ENCODE assay signal across 8 cellular contexts in the genomic region with DNA sequence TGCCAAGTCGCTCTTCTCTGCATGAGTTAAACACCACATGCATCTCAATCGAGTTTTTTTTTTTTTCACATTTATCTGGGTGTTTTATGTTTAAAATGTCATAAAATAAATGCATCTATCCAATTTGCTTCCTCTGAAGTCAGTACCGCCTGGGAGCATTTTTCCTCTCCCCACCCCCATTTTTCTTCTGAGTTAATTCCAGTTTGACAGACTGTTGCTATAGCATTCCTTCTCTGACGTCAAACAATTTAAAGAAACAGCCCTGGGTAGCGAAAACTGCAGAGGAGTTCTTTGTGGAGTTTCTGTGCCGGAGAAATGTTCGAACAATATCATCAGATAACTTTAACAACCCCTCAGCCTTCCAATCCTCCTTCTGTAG. TPM values are rescaled to one million over a fixed set of nuclear protein-coding genes. Genes with fewer than 3 reads are reported as not detected.
DNase-seq lines count a peak whose midpoint lies in the region; ATAC-seq, FAIRE-seq and TF ChIP-seq lines count a peak whose summit lies in the region.

No MANE protein-coding gene starts in this region.

- DNase-seq in HT1080 (ENCODE audit: low read depth) (peak; percentile 25), T47D (ENCODE audit: low read depth in 1 of 2, low spot score in 1 of 2) (peak; percentile 82 to 88), D721Med (ENCODE audit: insufficient read length, low spot score) (no peak)
- no peak for DNase-seq in stimulated activated naive CD4-positive, alpha-beta T cell treated with Interleukin-2 at 50 U/mL for 16 hours (lab: John Stamatoyannopoulos, UW)

- TF ChIP-seq CTCF in D721Med (IDR thresholded peaks at IDR 0.05; ENCODE audit: insufficient read depth, missing control alignments), result no peak

- H3K36me3 ChIP-seq in ACC112 (ENCODE audit: insufficient read depth, low read length), result no peaks in the 10 kb centered on the region

- peak overlapping the region; percentile 88 for H2AFZ ChIP-seq in ACC112 (ENCODE audit: low read length, unreplicated experiment)

- peaks cover 38% of the 10 kb centered on the region for H3K79me2 ChIP-seq in ACC112 (ENCODE audit: control insufficient read depth, insufficient read depth, low read length, unreplicated experiment)

- in situ Hi-C loops in T47D (cut with HindIII; ENCODE audit: low pct_unique_long_range_greater_than_20kb, low sequenced_read_pairs), result no loop called here

- no peaks in the 10 kb centered on the region for H3K9me3 ChIP-seq in mononuclear cell (ENCODE audit: low read depth, low read length)

- H3K4me3 ChIP-seq in ACC112 (ENCODE audit: low read depth, low read length), result peak overlapping the region; percentile 96
- H3K4me3 ChIP-seq in mononuclear cell (ENCODE audit: low read length), result peak overlapping the region; percentile 62

- no peak for ATAC-seq in HG03045 (IDR thresholded peaks at IDR 0.05; ENCODE audit: unreplicated experiment)
- ATAC-seq in GM19324 (IDR thresholded peaks at IDR 0.05; ENCODE audit: low FRiP score, unreplicated experiment), result no peak

- peak overlapping the region; percentile 97 for H3K27ac ChIP-seq in ACC112 (ENCODE audit: low read depth, low read length)

- no peak for FAIRE-seq in D721Med (lab: Jason Lieb, UNC)

- no peaks in the 10 kb centered on the region for H3K27me3 ChIP-seq in ACC112 (ENCODE audit: insufficient read depth, low read length)
- H3K27me3 ChIP-seq in mononuclear cell (ENCODE audit: insufficient read depth, low read length), result peaks cover 7% of the 10 kb centered on the region

- H3K4me1 ChIP-seq in ACC112 (ENCODE audit: control insufficient read depth, insufficient read depth, low read length, unreplicated experiment) (peaks cover 39% of the 10 kb centered on the region), mononuclear cell (ENCODE audit: insufficient read depth, low read length) (peaks cover 21% of the 10 kb centered on the region)

RNA-seq across cellular contexts. Expression of a gene that starts 0.9 kb away (rescaled TPM):
- total RNA-seq in HT1080 (2014; rRNA removed; shearing (Covaris generic)), result 60.5 and 61.1 TPM in 2 replicates
- polyA plus RNA-seq in HT1080 (2015; cell fraction: cytosol; rRNA removed), result 35.8 and 47.2 TPM in 2 replicates
- polyA plus RNA-seq in HT1080 (2015; cell fraction: nucleus; rRNA removed), result 30.1 and 31.2 TPM in 2 replicates
- 22.6 TPM for total RNA-seq in mononuclear cell

Comparison
In these comparisons a context has a peak if more than half of its experiments do, and no peak if none do; other contexts are left out.
1. DNase-seq: peak in HT1080 (single experiment) and T47D (2 of 2); none in D721Med (single experiment) and stimulated activated naive CD4-positive, alpha-beta T cell treated with Interleukin-2 at 50 U/mL for 16 hours (single experiment).